14 cellular contexts compared by ENCODE assay signal in genomic region chr12:95919110-95919509, GRCh38. TPM values are rescaled to one million over a fixed set of nuclear protein-coding genes. Genes with fewer than 3 reads are reported as not detected.
A peak's percentile ranks its signal among the peaks of the same experiment; 100 is the strongest.
DNase-seq lines count a peak whose midpoint lies in the region; ATAC-seq and TF ChIP-seq lines count a peak whose summit lies in the region.
"Had no signal": no experiment of that assay in that cellular context is flagged by ENCODE, and none has a peak within 500 bp of the region (broad histone marks: within the 10 kb centered on the region; RNA-seq: fewer than 3 reads in every experiment).

No MANE protein-coding gene starts in this region.

- H3K79me2 ChIP-seq in HCT116 (ENCODE audit: insufficient read depth, low read length) = no peaks in the 10 kb centered on the region
- H3K79me2 ChIP-seq in MM.1S (ENCODE audit: low read length) = no peaks in the 10 kb centered on the region
- H3K79me2 ChIP-seq in osteoblast (ENCODE audit: insufficient read depth, low read length) = no peaks in the 10 kb centered on the region

- H3F3A ChIP-seq in MM.1S (ENCODE audit: insufficient read depth, low read length) = no peaks in the 10 kb centered on the region

- POLR2A ChIA-PET in HCT116 (lab: Charles Lee) = no interaction called here

- no peak overlapping the region for H3K27ac Mint-ChIP-seq in stimulated activated naive B cell treated with anti-CD40 and anti-IgM and Interleukin-4, amounts not matched to agents 10 μg/mL and 1 μg/mL and 100 μg/mL, for 72 hours
- H3K27ac Mint-ChIP-seq: CD14-positive monocyte; CD8-positive, alpha-beta memory T cell had no signal

- intact Hi-C loops in HCT116 (cut with micrococcal nuclease) = loop anchor here (2.0 kb wide), 2 partner anchors 40 to 80 kb away; no protein-coding TSS in a partner anchor

- H3K9ac ChIP-seq in HCT116 (ENCODE audit: low read length) (no peak overlapping the region), MM.1S (ENCODE audit: low read length) (no peak overlapping the region), neuronal stem cell (ENCODE audit: low read depth, low read length, poor library complexity) (no peak overlapping the region)

- no peak overlapping the region for H3K4me3 Mint-ChIP-seq in stimulated activated naive B cell treated with anti-CD40 and anti-IgM and Interleukin-4, amounts not matched to agents 10 μg/mL and 1 μg/mL and 100 μg/mL, for 72 hours
- H3K4me3 Mint-ChIP-seq: CD14-positive monocyte; CD8-positive, alpha-beta memory T cell had no signal

- H3K9me2 ChIP-seq in HCT116 (ENCODE audit: insufficient read depth) (no peaks in the 10 kb centered on the region), MM.1S (replicated peaks; ENCODE audit: insufficient read depth, low read length) (no peaks in the 10 kb centered on the region)

- no peak overlapping the region for H3K14ac ChIP-seq in neuronal stem cell (ENCODE audit: low read length)

- 83 to 92% methylated on average over 2 of the region's 6 CpGs for WGBS in neuronal stem cell (ENCODE audit: extremely low coverage in 2 of 2, insufficient read length in 2 of 2, insufficient replicate concordance in 1 of 2), 2 donors

- no peaks in the 10 kb centered on the region for H3K36me3 Mint-ChIP-seq in stimulated activated naive B cell treated with anti-CD40 and anti-IgM and Interleukin-4, amounts not matched to agents 10 μg/mL and 1 μg/mL and 100 μg/mL, for 72 hours
- H3K36me3 Mint-ChIP-seq: CD14-positive monocyte had no signal

- H3K9me3 ChIP-seq in HCT116 (ENCODE audit: control insufficient read depth in 1 of 2, insufficient read depth in 1 of 2, low read depth in 1 of 2, low read length in 2 of 2) = no peaks in the 10 kb centered on the region
- no peaks in the 10 kb centered on the region for H3K9me3 ChIP-seq in MM.1S (replicated peaks; ENCODE audit: insufficient read depth, low read length)
- no peaks in the 10 kb centered on the region for H3K9me3 ChIP-seq in neuronal stem cell (replicated peaks in 1 of 2; ENCODE audit: control insufficient read depth in 2 of 2, insufficient read depth in 1 of 2, low read depth in 1 of 2, low read length in 2 of 2)
- no peaks in the 10 kb centered on the region for H3K9me3 ChIP-seq in osteoblast (ENCODE audit: low read depth, low read length)
- H3K9me3 ChIP-seq: BE2C, SJSA1 had no signal

- no peak overlapping the region for H3K23ac ChIP-seq in neuronal stem cell (ENCODE audit: low read depth, low read length, poor library complexity)

- H3K27me3 ChIP-seq in HCT116 (ENCODE audit: insufficient read depth, low read length) (no peaks in the 10 kb centered on the region), MM.1S (replicated peaks; ENCODE audit: insufficient read depth, low read length) (no peaks in the 10 kb centered on the region), neuronal stem cell (ENCODE audit: control insufficient read depth in 3 of 3, insufficient read depth in 3 of 3, low read depth in 1 of 3, low read length in 3 of 3) (peaks cover 0 to 10% (median 0%) of the 10 kb centered on the region in 3 experiments), osteoblast (ENCODE audit: insufficient read depth, low read length) (peaks cover 25% of the 10 kb centered on the region)

- H2AFZ ChIP-seq in HCT116 (ENCODE audit: low read depth, low read length, poor library complexity, severe bottlenecking) (peak overlapping the region; percentile 5), MM.1S (ENCODE audit: low read length) (peak overlapping the region; percentile 19; the same call in 1 of the 2 replicates), neuronal stem cell (ENCODE audit: low read length) (no peak overlapping the region), osteoblast (ENCODE audit: low read length) (no peak overlapping the region)

- H4K8ac ChIP-seq in neuronal stem cell (ENCODE audit: low read depth, low read length) = no peak overlapping the region

- H3K27me3 Mint-ChIP-seq in stimulated activated naive B cell treated with anti-CD40 and anti-IgM and Interleukin-4, amounts not matched to agents 10 μg/mL and 1 μg/mL and 100 μg/mL, for 72 hours = peaks cover 0 to 6% of the 10 kb centered on the region in 2 donors

- TF ChIP-seq CTCF in HCT116 (IDR thresholded peaks at IDR 0.05 in 2 of 3, conservative IDR thresholded peaks at IDR 0.05 in 1 of 3; ENCODE audit: borderline replicate concordance in 1 of 3, insufficient read depth in 1 of 3, low read depth in 2 of 3, low read length in 2 of 3) (no peak), MM.1S (IDR thresholded peaks at IDR 0.05; ENCODE audit: low read length) (no peak), osteoblast (IDR thresholded peaks at IDR 0.05; ENCODE audit: extremely low read depth, low read depth, low read length) (no peak)

- H3K36me3 ChIP-seq in HCT116 (ENCODE audit: control insufficient read depth in 1 of 2, insufficient read depth in 2 of 2, low read length in 2 of 2) (no peaks in the 10 kb centered on the region), MM.1S (replicated peaks; ENCODE audit: insufficient read depth, low read length) (no peaks in the 10 kb centered on the region), neuronal stem cell (replicated peaks in 1 of 2; ENCODE audit: control insufficient read depth in 2 of 2, insufficient read depth in 2 of 2, low read length in 2 of 2) (no peaks in the 10 kb centered on the region), osteoblast (ENCODE audit: insufficient read depth, low read length) (no peaks in the 10 kb centered on the region)
- H3K36me3 ChIP-seq: BE2C, SJSA1 had no signal

- no peak overlapping the region for H3K4ac ChIP-seq in neuronal stem cell (ENCODE audit: low read length)

- DNase-seq in HCT116 (ENCODE audit: low read depth, low spot score) = no peak
- DNase-seq in MM.1S = no peak
- peak; percentile 60 for DNase-seq in RPMI8226
- DNase-seq in stimulated activated naive B cell treated with anti-CD40 and anti-IgM and Interleukin-4, amounts not matched to agents 10 μg/mL and 1 μg/mL and 100 μg/mL, for 72 hours = no peak
- DNase-seq in activated naive CD4-positive, alpha-beta T cell treated with Interleukin-2 at 50 U/mL for 16 hours = no peak
- no peak for DNase-seq in neuronal stem cell (ENCODE audit: low spot score)
- no peak for DNase-seq in osteoblast (ENCODE audit: insufficient read length, low spot score, missing footprints)
- DNase-seq: NCI-H1436 treated with DMSO at 0.1 percent for 48 hours, Right ventricle myocardium superior had no signal

- CTCF ChIA-PET in HCT116 (lab: Charles Lee) = interaction anchor here (1.0 to 3.7 kb wide), 7 partner anchors 24 to 445 kb away, joined by 3 to 20 read pairs (median 4); partner anchors contain the start of genes AMDHD1, CCDC38 and METAP2

- TF ChIP-seq POLR2A in HCT116 (IDR thresholded peaks at IDR 0.05; ENCODE audit: borderline replicate concordance, extremely low read depth, insufficient read depth, insufficient read length) = no peak

- no peak overlapping the region for H2BK12ac ChIP-seq in neuronal stem cell (ENCODE audit: low read length)

- no peak overlapping the region for H3K27ac ChIP-seq in HCT116 (ENCODE audit: low read depth, low read length)
- no peak overlapping the region for H3K27ac ChIP-seq in MM.1S (ENCODE audit: low read length)
- no peak overlapping the region for H3K27ac ChIP-seq in neuronal stem cell (replicated peaks; ENCODE audit: low read length)
- H3K27ac ChIP-seq in osteoblast (ENCODE audit: low read depth, low read length) = no peak overlapping the region
- H3K27ac ChIP-seq: SJSA1 had no signal

- no peak overlapping the region for H3K18ac ChIP-seq in neuronal stem cell (ENCODE audit: low read length)

- H3K4me1 ChIP-seq in HCT116 (ENCODE audit: control insufficient read depth in 1 of 2, insufficient read depth in 2 of 2, low read length in 2 of 2) (no peaks in the 10 kb centered on the region), MM.1S (ENCODE audit: low read length) (no peaks in the 10 kb centered on the region), neuronal stem cell (ENCODE audit: control insufficient read depth in 2 of 2, insufficient read depth in 1 of 2, low read depth in 1 of 2, low read length in 2 of 2) (no peaks in the 10 kb centered on the region), osteoblast (ENCODE audit: insufficient read depth, low read length) (peaks cover 8% of the 10 kb centered on the region)
- H3K4me1 ChIP-seq: BE2C, SJSA1 had no signal

- H2AK5ac ChIP-seq in neuronal stem cell (ENCODE audit: low read depth, low read length) = no peak overlapping the region

- no peak overlapping the region for H2BK5ac ChIP-seq in neuronal stem cell (ENCODE audit: low read length)

- no TSS peak for BruUV-seq in HCT116 (replicated peaks; lab: Mats Ljungman, UMichigan)

- no peak overlapping the region for H4K91ac ChIP-seq in neuronal stem cell (ENCODE audit: low read depth, low read length, poor library complexity)

- H3K4me1 Mint-ChIP-seq in stimulated activated naive B cell treated with anti-CD40 and anti-IgM and Interleukin-4, amounts not matched to agents 10 μg/mL and 1 μg/mL and 100 μg/mL, for 72 hours = peaks cover 9 to 10% of the 10 kb centered on the region in 2 donors
- H3K4me1 Mint-ChIP-seq: CD14-positive monocyte; CD8-positive, alpha-beta memory T cell had no signal

- H3K4me2 ChIP-seq in HCT116 (ENCODE audit: low read length) = no peak overlapping the region; the same call in 1 of the 2 replicates
- H3K4me2 ChIP-seq in MM.1S (ENCODE audit: low read depth, low read length) = no peak overlapping the region
- no peak overlapping the region for H3K4me2 ChIP-seq in neuronal stem cell (ENCODE audit: insufficient read depth, low read length, poor library complexity, severe bottlenecking)
- no peak overlapping the region for H3K4me2 ChIP-seq in osteoblast (ENCODE audit: insufficient read depth, low read length)

- RAD21 ChIA-PET in HCT116 (lab: Charles Lee; ENCODE audit: low non-redundant PET in 1 of 2, low total read pairs in 2 of 2, uncharacterized antibody in 2 of 2, unreplicated experiment in 2 of 2) = interaction anchor here (0.7 to 1.5 kb wide), 2 partner anchors 40 to 79 kb away, joined by 3 to 4 read pairs; no protein-coding TSS in a partner anchor

- H2BK15ac ChIP-seq in neuronal stem cell (ENCODE audit: low read length) = no peak overlapping the region

- H3K4me3 ChIP-seq in HCT116 (replicated peaks in 1 of 2; ENCODE audit: low read depth in 1 of 2, low read length in 2 of 2) (no peak overlapping the region), MM.1S (ENCODE audit: low read length) (no peak overlapping the region), neuronal stem cell (ENCODE audit: low read length in 2 of 2) (no peak overlapping the region), osteoblast (ENCODE audit: insufficient read depth, low read length) (no peak overlapping the region)
- H3K4me3 ChIP-seq: SJSA1 had no signal

- H2BK120ac ChIP-seq in neuronal stem cell (ENCODE audit: low read depth, low read length) = no peak overlapping the region

- ATAC-seq in HCT116 = no peak
- peak; percentile 28 to 31 for ATAC-seq in stimulated activated naive B cell treated with anti-CD40 and anti-IgM and Interleukin-4, amounts not matched to agents 10 μg/mL and 1 μg/mL and 100 μg/mL, for 72 hours (replicated peaks)

- no peaks in the 10 kb centered on the region for H3K79me1 ChIP-seq in neuronal stem cell (ENCODE audit: low read depth, low read length)

- no peak for TF ChIP-seq RAD21 in HCT116 (IDR thresholded peaks at IDR 0.05; ENCODE audit: low read depth)

- H4K20me1 ChIP-seq in HCT116 (ENCODE audit: insufficient read depth) (no peaks in the 10 kb centered on the region), MM.1S (ENCODE audit: insufficient read depth, low read length) (no peaks in the 10 kb centered on the region), osteoblast (ENCODE audit: insufficient read depth, low read length) (no peaks in the 10 kb centered on the region)

- H3K9me3 Mint-ChIP-seq in stimulated activated naive B cell treated with anti-CD40 and anti-IgM and Interleukin-4, amounts not matched to agents 10 μg/mL and 1 μg/mL and 100 μg/mL, for 72 hours = peaks cover 1 to 10% of the 10 kb centered on the region in 2 donors
- H3K9me3 Mint-ChIP-seq: CD14-positive monocyte; CD8-positive, alpha-beta memory T cell had no signal

RNA-seq across cellular contexts. Expression of gene CCDC38, which starts 23.3 kb away (rescaled TPM):
- total RNA-seq in HCT116 (2021; ENCODE audit: unreplicated experiment) (0.27 TPM), osteoblast (under 0.01 TPM in 2 replicates)
- 0.02 and 0.03 TPM in 2 replicates for polyA plus RNA-seq in HCT116 (2012)
- polyA plus RNA-seq in neuronal stem cell (2013, experiment 1 of 2) = 0.04 TPM
- polyA plus RNA-seq in neuronal stem cell (2013, experiment 2 of 2) = 0.06 TPM
- total RNA-seq: RPMI7951 had no signal
- polyA plus RNA-seq: CD14-positive monocyte; CD8-positive, alpha-beta memory T cell had no signal

RNA-seq across cellular contexts. Expression of gene AMDHD1, which starts 24.0 kb away (rescaled TPM):
- total RNA-seq in HCT116 (2021; ENCODE audit: unreplicated experiment) (3.0 TPM), osteoblast (0.29 and 0.36 TPM in 2 replicates)
- polyA plus RNA-seq in HCT116 (2012) = 1.5 and 2.2 TPM in 2 replicates
- 0.46 TPM for polyA plus RNA-seq in neuronal stem cell (2013, experiment 1 of 2)
- polyA plus RNA-seq in neuronal stem cell (2013, experiment 2 of 2) = 0.62 TPM

Comparison
In these comparisons a context has a peak if more than half of its experiments do, and no peak if none do; other contexts are left out.
1. H2AFZ ChIP-seq: peak in HCT116 (single experiment) and MM.1S (single experiment); none in neuronal stem cell (single experiment) and osteoblast (single experiment).